Comparison of ENCODE assay signal across 8 cellular contexts in the genomic region with DNA sequence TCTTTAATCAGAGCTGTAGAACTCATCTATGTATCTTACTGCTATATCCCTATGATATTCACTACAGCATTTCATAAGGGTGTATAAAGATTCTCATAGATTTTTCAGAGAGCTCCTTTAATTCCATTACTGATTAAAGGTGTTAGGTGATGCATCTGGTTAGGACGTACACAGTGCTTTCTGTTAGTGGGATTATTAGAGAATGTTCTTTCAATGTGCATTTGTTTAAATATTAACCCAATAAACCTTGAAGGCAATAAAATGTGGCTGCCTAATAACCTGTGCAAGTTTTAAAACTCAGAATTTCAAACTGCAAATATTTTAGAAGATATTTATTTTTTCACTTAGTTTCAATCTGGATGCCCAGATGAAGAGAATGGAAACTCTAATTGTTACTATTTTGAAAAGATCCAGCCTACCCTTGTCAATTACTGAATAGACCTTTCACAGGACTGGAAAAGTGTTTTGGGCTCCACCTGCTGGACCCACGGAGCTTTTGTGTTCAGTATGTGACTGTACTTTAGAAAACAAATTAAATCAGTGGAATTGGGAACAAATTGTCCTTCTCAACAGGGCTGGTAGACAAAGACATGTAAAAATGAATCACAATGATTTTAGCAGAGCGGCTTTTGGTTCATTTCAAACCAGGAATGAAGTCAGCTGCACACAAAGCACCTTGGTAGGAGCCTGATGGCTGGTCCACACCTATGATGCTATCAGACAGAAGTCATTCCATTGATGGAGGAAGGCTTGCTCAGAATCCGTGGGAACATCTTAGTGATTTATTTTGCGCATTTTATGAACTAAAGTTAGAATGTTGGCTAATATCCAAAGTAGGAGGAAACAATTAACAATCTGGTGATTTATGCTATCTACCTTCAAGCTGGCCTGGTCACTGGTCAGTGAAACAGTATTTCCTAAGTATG.
DNase-seq lines count a peak whose midpoint lies in the region; ATAC-seq and TF ChIP-seq lines count a peak whose summit lies in the region.

No MANE protein-coding gene starts in this region.

- H3K4me3 ChIP-seq in HFF-Myc (replicated peaks; ENCODE audit: low read depth, low read length) = no peak overlapping the region
- H3K4me3 ChIP-seq in WERI-Rb-1 (ENCODE audit: low read depth, low read length) = no peak overlapping the region
- H3K4me3 ChIP-seq in lower lobe of right lung = no peak overlapping the region

- H3K9me3 ChIP-seq in WERI-Rb-1 (ENCODE audit: severe bottlenecking) (no peaks in the 10 kb centered on the region), lower lobe of right lung (no peaks in the 10 kb centered on the region)

- H3K27me3 Mint-ChIP-seq in stimulated activated naive B cell treated with anti-CD40 and anti-IgM and Interleukin-4, amounts not matched to agents 10 μg/mL and 1 μg/mL and 100 μg/mL, for 72 hours = no peaks in the 10 kb centered on the region

- no peak overlapping the region for H3K27ac Mint-ChIP-seq in stimulated activated naive B cell treated with anti-CD40 and anti-IgM and Interleukin-4, amounts not matched to agents 10 μg/mL and 1 μg/mL and 100 μg/mL, for 72 hours

- DNase-seq in NOMO-1 treated with DMSO at 0.1 percent for 48 hours (lab: John Stamatoyannopoulos, UW; ENCODE audit: unreplicated experiment) (peak; percentile 19), NOMO-1 treated with dmso at 0.1 percent for 144 hours (lab: John Stamatoyannopoulos, UW; ENCODE audit: unreplicated experiment) (no peak), HFF-Myc (ENCODE audit: extremely low read depth, low read depth) (no peak), NCI-H1417 treated with DMSO at 0.1 percent for 48 hours (lab: John Stamatoyannopoulos, UW) (peak; percentile 31), WERI-Rb-1 (peak; percentile 76), dermis blood vessel endothelial cell (peak; percentile 85), lower lobe of right lung (peak; percentile 55)
- no peak for DNase-seq in stimulated activated naive B cell treated with anti-CD40 and anti-IgM and Interleukin-4, amounts not matched to agents 10 μg/mL and 1 μg/mL and 100 μg/mL, for 72 hours

- no peak overlapping the region for H3K4me3 Mint-ChIP-seq in stimulated activated naive B cell treated with anti-CD40 and anti-IgM and Interleukin-4, amounts not matched to agents 10 μg/mL and 1 μg/mL and 100 μg/mL, for 72 hours

- peak; percentile 70 for TF ChIP-seq CTCF in HFF-Myc (IDR thresholded peaks at IDR 0.05; ENCODE audit: low read depth, low read length, missing control alignments)
- TF ChIP-seq CTCF in WERI-Rb-1 (IDR thresholded peaks at IDR 0.05; ENCODE audit: low read depth, low read length) = peak; percentile 76
- TF ChIP-seq CTCF in lower lobe of right lung (IDR thresholded peaks at IDR 0.05) = peak; percentile 70

- no peak overlapping the region for H3K27ac ChIP-seq in WERI-Rb-1
- H3K27ac ChIP-seq in lower lobe of right lung = no peak overlapping the region

- no peaks in the 10 kb centered on the region for H3K4me1 Mint-ChIP-seq in stimulated activated naive B cell treated with anti-CD40 and anti-IgM and Interleukin-4, amounts not matched to agents 10 μg/mL and 1 μg/mL and 100 μg/mL, for 72 hours

- H3K36me3 ChIP-seq in WERI-Rb-1 = peaks cover 9% of the 10 kb centered on the region
- peaks cover 48% of the 10 kb centered on the region for H3K36me3 ChIP-seq in lower lobe of right lung

- H3K9me3 Mint-ChIP-seq in stimulated activated naive B cell treated with anti-CD40 and anti-IgM and Interleukin-4, amounts not matched to agents 10 μg/mL and 1 μg/mL and 100 μg/mL, for 72 hours = no peaks in the 10 kb centered on the region

- H3K36me3 Mint-ChIP-seq in stimulated activated naive B cell treated with anti-CD40 and anti-IgM and Interleukin-4, amounts not matched to agents 10 μg/mL and 1 μg/mL and 100 μg/mL, for 72 hours = peaks cover 10 to 20% of the 10 kb centered on the region in 2 donors

- ATAC-seq in lower lobe of right lung = peak; percentile 72 to 84
- ATAC-seq in stimulated activated naive B cell treated with anti-CD40 and anti-IgM and Interleukin-4, amounts not matched to agents 10 μg/mL and 1 μg/mL and 100 μg/mL, for 72 hours (replicated peaks) = peak; percentile 82 to 88

- H3K27me3 ChIP-seq in WERI-Rb-1 (ENCODE audit: insufficient read depth, low read depth, severe bottlenecking) (no peaks in the 10 kb centered on the region), lower lobe of right lung (ENCODE audit: low read depth) (no peaks in the 10 kb centered on the region)

- intact Hi-C loops in lower lobe of right lung (cut with DNase I) = loop anchor here (5.0 kb wide), 1 partner anchor 122 kb away; the partner anchor contains the start of gene MBNL2

- peaks cover 5% of the 10 kb centered on the region for H3K4me1 ChIP-seq in lower lobe of right lung

Comparison
In these comparisons a context has a peak if more than half of its experiments do, and no peak if none do; other contexts are left out.
1. DNase-seq: peak in NOMO-1 treated with DMSO at 0.1 percent for 48 hours (single experiment), NCI-H1417 treated with DMSO at 0.1 percent for 48 hours (single experiment), WERI-Rb-1 (single experiment), dermis blood vessel endothelial cell (single experiment) and lower lobe of right lung (single experiment); none in NOMO-1 treated with dmso at 0.1 percent for 144 hours (single experiment), HFF-Myc (single experiment) and stimulated activated naive B cell treated with anti-CD40 and anti-IgM and Interleukin-4, amounts not matched to agents 10 μg/mL and 1 μg/mL and 100 μg/mL, for 72 hours (single experiment).
2. Peak in every context shown above with its lines, with median percentiles within 50 percentile points of each other: CTCF ChIP-seq.